Comparison of ENCODE assay signal across 1 cellular context in genomic region chr5:131229623-131230022, GRCh38.
TF ChIP-seq lines count a peak whose summit lies in the region.

No MANE protein-coding gene starts in this region.

TF ChIP-seq in GM12878, 131 proteins besides CTCF, POLR2A, EP300 and RAD21:
- TF ChIP-seq SP1 (IDR thresholded peaks at IDR 0.05; ENCODE audit: low read depth, low read length): no peak
- TF ChIP-seq TCF3 (IDR thresholded peaks at IDR 0.05; ENCODE audit: borderline replicate concordance, insufficient read depth, low read depth, low read length): no peak
- no peak for TF ChIP-seq USF1 (IDR thresholded peaks at IDR 0.05; ENCODE audit: borderline replicate concordance, extremely low read length, insufficient read depth, low read depth, low read length)
- TF ChIP-seq ZNF217 (IDR thresholded peaks at IDR 0.05): no peak
- no peak for TF ChIP-seq POLR2AphosphoS5 (IDR thresholded peaks at IDR 0.05; ENCODE audit: low read length)
- no peak for TF ChIP-seq KAT2A (conservative IDR thresholded peaks at IDR 0.05; ENCODE audit: control insufficient read depth, low read depth, low read length)
- TF ChIP-seq BHLHE40 (IDR thresholded peaks at IDR 0.05; ENCODE audit: borderline replicate concordance in 1 of 2, low read depth in 2 of 2, low read length in 1 of 2): peak in 1 of 2 experiments; percentile 15; a peak in 1 of 4 replicates
- TF ChIP-seq CBX3 (IDR thresholded peaks at IDR 0.05; ENCODE audit: borderline replicate concordance, low read depth): no peak
